8 cellular contexts compared by ENCODE assay signal in the genomic region with DNA sequence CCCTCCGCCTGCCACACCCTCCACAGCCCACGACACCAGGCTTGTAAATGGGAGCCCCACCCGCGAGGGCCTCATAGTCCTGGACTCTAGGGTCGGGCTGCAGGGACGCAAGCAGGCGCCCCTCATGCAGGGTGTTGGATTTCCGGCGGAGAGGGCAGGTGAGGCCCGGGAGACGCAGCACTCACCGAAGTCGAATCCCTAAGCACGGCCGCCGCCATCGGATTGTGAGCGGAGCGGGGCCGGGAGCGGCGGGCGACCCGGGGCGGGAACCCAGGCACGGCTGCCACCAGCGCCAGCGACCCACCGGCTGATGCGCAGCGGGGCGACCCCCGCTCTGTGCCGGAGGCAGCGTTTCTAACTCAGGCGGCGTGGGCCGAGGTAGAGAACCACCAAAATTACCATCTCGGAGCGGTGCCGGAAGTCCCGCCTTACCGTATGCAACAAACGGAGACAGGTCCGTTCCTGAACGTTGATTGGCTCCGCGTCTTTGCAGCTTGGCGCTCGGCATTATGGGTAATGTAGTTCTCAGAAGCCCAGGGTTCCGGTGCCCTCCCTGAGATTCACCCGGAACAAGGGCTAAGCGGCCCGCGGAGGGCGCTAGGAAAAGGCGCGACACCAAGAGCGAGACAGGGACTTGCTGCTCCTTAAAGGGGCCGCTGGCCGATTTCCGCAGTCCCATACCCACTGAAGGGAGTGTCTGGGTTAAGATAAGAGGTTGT. TPM values are rescaled to one million over a fixed set of nuclear protein-coding genes. Genes with fewer than 3 reads are reported as not detected.
DNase-seq lines count a peak whose midpoint lies in the region; ATAC-seq and TF ChIP-seq lines count a peak whose summit lies in the region.

Gene ZNF416 (minus strand): TSS at position 425 of the 719 bp plus-strand sequence. CDS start 207 bp downstream, at position 218.

- DNase-seq in NCI-H526 treated with DMSO at 0.1 percent for 48 hours (lab: John Stamatoyannopoulos, UW): peak; percentile 97
- peak; percentile 93 for DNase-seq in activated CD4-positive, alpha-beta T cell treated with anti-CD3 and anti-CD28 coated beads, Interleukin-2, amount 50 U/mL, for 1 hour
- peak; percentile 98 for DNase-seq in left lobe of liver (ENCODE audit: low spot score)
- DNase-seq in stimulated activated CD4-positive, alpha-beta T cell treated with anti-CD3 and anti-CD28 coated beads, Interleukin-2, amount 100 ng/mL, for 24 hours: peak; percentile 88 to 94

- peaks cover 53% of the 10 kb centered on the region for H3K36me3 Mint-ChIP-seq in dendritic cell treated with granulocyte-macrophage colony-stimulating factor and Interleukin-4, amounts not matched to agents 40 ng/mL and 50 ng/mL, for 4 days (ENCODE audit: low read depth)

- H3K27me3 Mint-ChIP-seq in dendritic cell treated with granulocyte-macrophage colony-stimulating factor and Interleukin-4, amounts not matched to agents 40 ng/mL and 50 ng/mL, for 4 days: no peaks in the 10 kb centered on the region

- intact Hi-C loops in dendritic cell treated with granulocyte-macrophage colony-stimulating factor and Interleukin-4, amounts not matched to agents 40 ng/mL and 50 ng/mL, for 4 days (cut with micrococcal nuclease): loop anchor here (2.0 to 5.0 kb wide), 2 partner anchors 52 to 54 kb away; partner anchors contain the start of genes ZNF211 and ZNF549

- H3K27ac Mint-ChIP-seq in dendritic cell treated with granulocyte-macrophage colony-stimulating factor and Interleukin-4, amounts not matched to agents 40 ng/mL and 50 ng/mL, for 4 days: peak within 1 kb of the TSS; percentile 74

- H3K4me3 Mint-ChIP-seq in dendritic cell treated with granulocyte-macrophage colony-stimulating factor and Interleukin-4, amounts not matched to agents 40 ng/mL and 50 ng/mL, for 4 days: peak within 1 kb of the TSS; percentile 82

- ATAC-seq in GM19351 (IDR thresholded peaks at IDR 0.05; ENCODE audit: unreplicated experiment) (peak; percentile 95), HG03520 (IDR thresholded peaks at IDR 0.05; ENCODE audit: unreplicated experiment) (peak; percentile 78), left lobe of liver (peak; percentile 99)

- peak; percentile 26 for TF ChIP-seq CTCF in C4-2B (conservative IDR thresholded peaks at IDR 0.05)

- peaks cover 76% of the 10 kb centered on the region for H3K9me3 Mint-ChIP-seq in dendritic cell treated with granulocyte-macrophage colony-stimulating factor and Interleukin-4, amounts not matched to agents 40 ng/mL and 50 ng/mL, for 4 days

- peak within 1 kb of the TSS; percentile 73 for H3K27ac ChIP-seq in C4-2B

- peaks cover 22% of the 10 kb centered on the region for H3K4me1 Mint-ChIP-seq in dendritic cell treated with granulocyte-macrophage colony-stimulating factor and Interleukin-4, amounts not matched to agents 40 ng/mL and 50 ng/mL, for 4 days (ENCODE audit: low read depth)

RNA-seq across cellular contexts. Expression of gene ZNF416, which starts in this region (rescaled TPM):
- total RNA-seq in left lobe of liver: 1.4 TPM

Comparison
In these comparisons a context has a peak if more than half of its experiments do, and no peak if none do; other contexts are left out.
1. Peak in every context shown above with its lines: DNase-seq, ATAC-seq and H3K27ac ChIP-seq.